ENCODE assay signal across 11 cellular contexts in the genomic region with DNA sequence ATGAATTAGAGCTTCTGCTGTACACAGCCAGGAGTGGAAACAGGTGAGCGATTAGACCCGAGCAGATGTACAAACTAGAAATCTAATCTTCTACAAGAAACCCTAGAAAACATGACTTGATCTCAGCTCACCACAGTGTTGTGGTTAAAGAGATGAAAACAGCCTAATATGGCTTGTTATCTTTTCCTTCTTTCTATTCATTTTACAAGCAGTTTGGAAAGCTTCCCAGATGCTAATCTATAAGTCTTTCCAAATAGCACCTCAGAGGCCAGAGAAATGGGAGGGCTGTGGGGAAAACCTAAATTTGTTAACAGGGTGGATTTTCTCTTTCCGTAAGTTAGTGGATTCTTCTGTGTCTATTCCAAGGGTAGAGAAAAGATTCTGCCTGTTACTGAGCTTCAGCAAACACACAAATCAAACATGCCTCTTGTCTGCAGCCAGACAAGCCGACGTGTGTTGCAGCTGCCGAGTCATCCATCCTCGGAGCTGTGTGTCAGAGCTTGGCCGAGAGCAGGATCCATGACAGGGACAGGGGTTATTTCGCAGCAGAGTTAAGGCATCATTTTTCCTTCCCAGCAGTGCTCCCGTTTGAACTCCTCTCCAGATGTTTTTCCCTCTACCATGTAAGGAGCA.
DNase-seq lines count a peak whose midpoint lies in the region; ATAC-seq and TF ChIP-seq lines count a peak whose summit lies in the region.
"Had no signal": no experiment of that assay in that cellular context is flagged by ENCODE, and none has a peak within 500 bp of the region (broad histone marks: within the 10 kb centered on the region; RNA-seq: fewer than 3 reads in every experiment).

No MANE protein-coding gene starts in this region.

- peak in 3 of 5 donors; percentile 28 to 59 (median 37) for DNase-seq in heart left ventricle
- no peak for DNase-seq in cardiac septum (ENCODE audit: low spot score)
- DNase-seq in adipocyte (ENCODE audit: low read depth), result no peak
- peak; percentile 48 for DNase-seq in kidney epithelial cell (ENCODE audit: low read depth)
- DNase-seq in stimulated activated naive CD8-positive, alpha-beta T cell treated with anti-CD3 and anti-CD28 coated beads, Interleukin-15, Interleukin-2, amounts not matched to agents 100 U/mL and 50 U/mL, for 24 hours, result no peak
- DNase-seq: activated CD8-positive, alpha-beta memory T cell treated with anti-CD3 and anti-CD28 coated beads for 24 hours; T-helper 1 cell had no signal

- 51 to 68% (median 65%) methylated on average over 10 of the region's 10 CpGs for WGBS in heart left ventricle, 4 donors

- TF ChIP-seq POLR2A in heart left ventricle (IDR thresholded peaks at IDR 0.05), result no peak

- H3K4me3 ChIP-seq in heart left ventricle (no peak overlapping the region), adipocyte (ENCODE audit: low read length) (peak overlapping the region; percentile 41), kidney epithelial cell (ENCODE audit: low read depth, low read length) (no peak overlapping the region)

- TF ChIP-seq CTCF in heart left ventricle (IDR thresholded peaks at IDR 0.05) (no peak), kidney epithelial cell (IDR thresholded peaks at IDR 0.05; ENCODE audit: insufficient read depth, low read length, poor library complexity, severe bottlenecking) (no peak)

- no peak overlapping the region for H3K9ac ChIP-seq in adipocyte (ENCODE audit: low read length)

- intact Hi-C loops in heart left ventricle (cut with DNase I) (no loop called here), cardiac septum (cut with DNase I) (no loop called here)

- H3K27me3 ChIP-seq in heart left ventricle, result no peaks in the 10 kb centered on the region
- H3K27me3 ChIP-seq in adipocyte (replicated peaks; ENCODE audit: control insufficient read depth, insufficient read depth, low read length), result no peaks in the 10 kb centered on the region
- no peaks in the 10 kb centered on the region for H3K27me3 ChIP-seq in kidney epithelial cell (ENCODE audit: control insufficient read depth, insufficient read depth, low read length)

- ATAC-seq in heart left ventricle (peak in 3 of 4 donors; percentile 57 to 75 (median 57)), HG02970 (IDR thresholded peaks at IDR 0.05; ENCODE audit: low FRiP score, unreplicated experiment) (no peak), HG03045 (IDR thresholded peaks at IDR 0.05; ENCODE audit: unreplicated experiment) (no peak), GM18858 (IDR thresholded peaks at IDR 0.05; ENCODE audit: unreplicated experiment) (no peak)
- no peak for ATAC-seq in stimulated activated naive CD8-positive, alpha-beta T cell treated with anti-CD3 and anti-CD28 coated beads, Interleukin-15, Interleukin-2, amounts not matched to agents 100 U/mL and 50 U/mL, for 24 hours
- ATAC-seq: stimulated activated effector memory CD8-positive, alpha-beta T cell treated with anti-CD3 and anti-CD28 coated beads, Interleukin-12 subunit alpha, Interleukin-12 subunit beta, amount 100 ng/mL, for 72 hours had no signal

- no peaks in the 10 kb centered on the region for H3K4me1 ChIP-seq in heart left ventricle
- H3K4me1 ChIP-seq in adipocyte (ENCODE audit: control insufficient read depth, insufficient read depth, low read length), result peaks cover 4% of the 10 kb centered on the region

- no peak overlapping the region for H3K27ac ChIP-seq in heart left ventricle

- no peaks in the 10 kb centered on the region for H3K9me3 ChIP-seq in heart left ventricle
- no peaks in the 10 kb centered on the region for H3K9me3 ChIP-seq in adipocyte (ENCODE audit: control insufficient read depth, low read length)

- H3K36me3 ChIP-seq in heart left ventricle (no peaks in the 10 kb centered on the region), adipocyte (ENCODE audit: control insufficient read depth, insufficient read depth, low read length, severe bottlenecking) (no peaks in the 10 kb centered on the region), kidney epithelial cell (ENCODE audit: control insufficient read depth, insufficient read depth, low read length) (no peaks in the 10 kb centered on the region)

Comparison
In these comparisons a context has a peak if more than half of its experiments do, and no peak if none do; other contexts are left out.
1. DNase-seq: peak in heart left ventricle (3 of 5) and kidney epithelial cell (single experiment); none in cardiac septum (single experiment), adipocyte (single experiment) and stimulated activated naive CD8-positive, alpha-beta T cell treated with anti-CD3 and anti-CD28 coated beads, Interleukin-15, Interleukin-2, amounts not matched to agents 100 U/mL and 50 U/mL, for 24 hours (single experiment).
2. ATAC-seq: peak in heart left ventricle (3 of 4); none in HG02970 (single experiment), stimulated activated naive CD8-positive, alpha-beta T cell treated with anti-CD3 and anti-CD28 coated beads, Interleukin-15, Interleukin-2, amounts not matched to agents 100 U/mL and 50 U/mL, for 24 hours (single experiment), HG03045 (single experiment) and GM18858 (single experiment).